ENCODE assay signal across 8 cellular contexts in the genomic region with DNA sequence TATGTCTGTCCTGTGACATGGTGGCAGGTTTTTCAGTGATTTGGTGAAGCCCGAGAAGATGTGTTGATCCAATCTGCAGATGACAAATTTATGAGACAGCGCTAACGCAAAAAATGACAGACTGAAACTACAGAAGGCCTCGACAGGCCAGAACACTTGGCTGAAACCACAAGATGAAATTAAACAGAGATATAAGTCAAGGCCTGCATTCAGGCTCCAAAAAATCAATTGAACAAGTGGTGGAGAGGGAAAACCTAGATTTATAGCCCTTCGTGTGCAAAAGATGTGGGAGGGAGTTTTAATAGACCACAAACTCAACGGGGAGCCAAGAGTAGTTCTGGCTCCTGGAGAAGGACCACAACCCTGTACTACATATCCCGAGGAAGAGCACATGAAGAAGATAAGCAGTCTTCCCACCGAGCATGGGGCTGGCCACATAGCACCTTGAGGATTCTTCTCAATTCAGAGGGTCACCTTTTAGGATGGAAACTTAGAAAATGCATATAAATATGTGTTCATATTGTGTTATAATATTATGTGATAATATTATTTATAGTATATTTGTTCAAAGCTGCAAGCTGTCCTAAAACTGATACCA.
"Had no signal": no experiment of that assay in that cellular context is flagged by ENCODE, and none has a peak within 500 bp of the region (broad histone marks: within the 10 kb centered on the region; RNA-seq: fewer than 3 reads in every experiment).

No MANE protein-coding gene starts in this region.

- H3K9me3 Mint-ChIP-seq: IgD-negative memory B cell had no signal

- H3K4me1 Mint-ChIP-seq: IgD-negative memory B cell had no signal

- ATAC-seq: HepG2, K562 had no signal

- H3K27ac ChIP-seq: HL-60, KMS-11 had no signal

- H3K27me3 Mint-ChIP-seq: IgD-negative memory B cell had no signal

- DNase-seq: IMR-90, KBM-7, KG1 had no signal

- H3K4me3 ChIP-seq: K562 had no signal

- H3K36me3 Mint-ChIP-seq: IgD-negative memory B cell had no signal

- H3K27ac Mint-ChIP-seq: IgD-negative memory B cell had no signal

- H3K4me3 Mint-ChIP-seq: IgD-negative memory B cell had no signal
